1 cellular context compared by ENCODE assay signal in the genomic region with DNA sequence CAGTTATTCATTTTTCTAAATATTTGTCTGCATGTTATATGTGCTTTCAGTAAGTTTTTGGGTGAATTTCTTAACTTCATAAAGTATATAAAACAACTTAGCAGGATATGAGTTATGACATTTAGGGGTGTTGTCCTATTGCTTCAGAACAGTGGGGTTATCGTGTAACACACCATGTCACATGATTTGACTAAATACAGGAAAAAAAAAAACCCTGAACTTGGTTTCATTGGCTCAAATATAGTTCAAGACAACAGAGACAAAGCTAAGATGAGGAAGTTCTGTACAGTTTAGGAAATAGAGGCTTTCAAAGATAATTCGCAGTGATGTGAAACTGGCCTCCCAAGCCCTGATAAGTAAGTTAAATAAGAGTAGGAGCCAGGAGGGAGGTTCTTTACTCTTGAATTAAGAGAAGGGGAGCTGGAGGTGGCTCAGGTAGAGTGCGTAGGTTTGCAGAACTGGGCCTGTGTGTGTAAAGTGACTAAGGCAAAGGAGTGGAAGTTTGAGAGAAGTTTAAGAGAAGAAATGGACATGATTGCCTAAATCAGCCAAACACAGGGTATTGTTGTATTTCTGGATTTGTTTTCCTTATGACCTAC.
TF ChIP-seq lines count a peak whose summit lies in the region.

No MANE protein-coding gene starts in this region.

TF ChIP-seq in K562, 482 proteins besides CTCF, POLR2A, EP300 and RAD21 (continued from another document and continues in another):
- TF ChIP-seq, protein P1, sequence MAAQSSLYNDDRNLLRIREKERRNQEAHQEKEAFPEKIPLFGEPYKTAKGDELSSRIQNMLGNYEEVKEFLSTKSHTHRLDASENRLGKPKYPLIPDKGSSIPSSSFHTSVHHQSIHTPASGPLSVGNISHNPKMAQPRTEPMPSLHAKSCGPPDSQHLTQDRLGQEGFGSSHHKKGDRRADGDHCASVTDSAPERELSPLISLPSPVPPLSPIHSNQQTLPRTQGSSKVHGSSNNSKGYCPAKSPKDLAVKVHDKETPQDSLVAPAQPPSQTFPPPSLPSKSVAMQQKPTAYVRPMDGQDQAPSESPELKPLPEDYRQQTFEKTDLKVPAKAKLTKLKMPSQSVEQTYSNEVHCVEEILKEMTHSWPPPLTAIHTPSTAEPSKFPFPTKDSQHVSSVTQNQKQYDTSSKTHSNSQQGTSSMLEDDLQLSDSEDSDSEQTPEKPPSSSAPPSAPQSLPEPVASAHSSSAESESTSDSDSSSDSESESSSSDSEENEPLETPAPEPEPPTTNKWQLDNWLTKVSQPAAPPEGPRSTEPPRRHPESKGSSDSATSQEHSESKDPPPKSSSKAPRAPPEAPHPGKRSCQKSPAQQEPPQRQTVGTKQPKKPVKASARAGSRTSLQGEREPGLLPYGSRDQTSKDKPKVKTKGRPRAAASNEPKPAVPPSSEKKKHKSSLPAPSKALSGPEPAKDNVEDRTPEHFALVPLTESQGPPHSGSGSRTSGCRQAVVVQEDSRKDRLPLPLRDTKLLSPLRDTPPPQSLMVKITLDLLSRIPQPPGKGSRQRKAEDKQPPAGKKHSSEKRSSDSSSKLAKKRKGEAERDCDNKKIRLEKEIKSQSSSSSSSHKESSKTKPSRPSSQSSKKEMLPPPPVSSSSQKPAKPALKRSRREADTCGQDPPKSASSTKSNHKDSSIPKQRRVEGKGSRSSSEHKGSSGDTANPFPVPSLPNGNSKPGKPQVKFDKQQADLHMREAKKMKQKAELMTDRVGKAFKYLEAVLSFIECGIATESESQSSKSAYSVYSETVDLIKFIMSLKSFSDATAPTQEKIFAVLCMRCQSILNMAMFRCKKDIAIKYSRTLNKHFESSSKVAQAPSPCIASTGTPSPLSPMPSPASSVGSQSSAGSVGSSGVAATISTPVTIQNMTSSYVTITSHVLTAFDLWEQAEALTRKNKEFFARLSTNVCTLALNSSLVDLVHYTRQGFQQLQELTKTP (IDR thresholded peaks at IDR 0.05; ENCODE audit: low read depth in 1 of 2, partially characterized antibody in 2 of 2): peak; percentile 15 to 45
- TF ChIP-seq ZFX (CRISPR knock-in tag; IDR thresholded peaks at IDR 0.05) (peak; percentile 57), ASH1L (IDR thresholded peaks at IDR 0.05; ENCODE audit: borderline replicate concordance, low read depth, partially characterized antibody) (no peak), EHMT2 (IDR thresholded peaks at IDR 0.05) (no peak), HNRNPH1 (optimal IDR thresholded peaks at IDR 0.05; ENCODE audit: low read depth, low read length) (no peak), RB1 (IDR thresholded peaks at IDR 0.05; ENCODE audit: low read depth) (no peak), HEY1 (CRISPR knock-in tag; IDR thresholded peaks at IDR 0.05; ENCODE audit: borderline replicate concordance) (no peak), IRF2 (CRISPR knock-in tag; IDR thresholded peaks at IDR 0.05) (no peak), ZNF76 (CRISPR knock-in tag; IDR thresholded peaks at IDR 0.05; ENCODE audit: borderline replicate concordance) (no peak), ZNF23 (CRISPR knock-in tag; IDR thresholded peaks at IDR 0.05) (no peak), NCOA1 (IDR thresholded peaks at IDR 0.05; ENCODE audit: low read depth) (no peak), ZNF507 (tag; conservative IDR thresholded peaks at IDR 0.05) (no peak), NCOA6 (IDR thresholded peaks at IDR 0.05) (no peak), GTF2F1 (IDR thresholded peaks at IDR 0.05; ENCODE audit: low read depth, low read length) (no peak), ZNF830 (CRISPR knock-in tag; IDR thresholded peaks at IDR 0.05) (no peak), DACH1 (IDR thresholded peaks at IDR 0.05; ENCODE audit: partially characterized antibody) (no peak), ZNF785 (CRISPR knock-in tag; IDR thresholded peaks at IDR 0.05) (no peak), NELFE (IDR thresholded peaks at IDR 0.05; ENCODE audit: insufficient read depth, insufficient read length) (no peak), ZNF764 (CRISPR knock-in tag; IDR thresholded peaks at IDR 0.05; ENCODE audit: low read depth) (no peak), ESRRB (CRISPR knock-in tag; IDR thresholded peaks at IDR 0.05; ENCODE audit: borderline replicate concordance) (no peak), PYGO2 (tag; IDR thresholded peaks at IDR 0.05) (no peak), STAT5A (IDR thresholded peaks at IDR 0.05; ENCODE audit: borderline replicate concordance, low read length) (no peak), MTA2 (IDR thresholded peaks at IDR 0.05; ENCODE audit: low read depth) (0 out of 2 replicates have a peak, but pooled peaks have one; percentile 17), KDM5B (IDR thresholded peaks at IDR 0.05; ENCODE audit: insufficient replicate concordance, low read depth, low read length) (no peak), SMAD4 (CRISPR knock-in tag; conservative IDR thresholded peaks at IDR 0.05) (no peak; the same call in 1 of the 2 replicates), FOXA1 (IDR thresholded peaks at IDR 0.05; ENCODE audit: borderline replicate concordance) (no peak), ZNF354B (CRISPR knock-in tag; IDR thresholded peaks at IDR 0.05) (no peak), CCNT2 (IDR thresholded peaks at IDR 0.05; ENCODE audit: borderline replicate concordance, extremely low read depth, insufficient read length, low read depth, low read length) (no peak), ZNF436 (CRISPR knock-in tag; IDR thresholded peaks at IDR 0.05) (no peak), CEBPB (tag; IDR thresholded peaks at IDR 0.05) (peak; percentile 95), PCBP1 (IDR thresholded peaks at IDR 0.05; ENCODE audit: low read depth, low read length, poor library complexity, severe bottlenecking) (no peak), CBX5 (IDR thresholded peaks at IDR 0.05; ENCODE audit: borderline replicate concordance, low read depth) (no peak)
- TF ChIP-seq, protein P2, sequence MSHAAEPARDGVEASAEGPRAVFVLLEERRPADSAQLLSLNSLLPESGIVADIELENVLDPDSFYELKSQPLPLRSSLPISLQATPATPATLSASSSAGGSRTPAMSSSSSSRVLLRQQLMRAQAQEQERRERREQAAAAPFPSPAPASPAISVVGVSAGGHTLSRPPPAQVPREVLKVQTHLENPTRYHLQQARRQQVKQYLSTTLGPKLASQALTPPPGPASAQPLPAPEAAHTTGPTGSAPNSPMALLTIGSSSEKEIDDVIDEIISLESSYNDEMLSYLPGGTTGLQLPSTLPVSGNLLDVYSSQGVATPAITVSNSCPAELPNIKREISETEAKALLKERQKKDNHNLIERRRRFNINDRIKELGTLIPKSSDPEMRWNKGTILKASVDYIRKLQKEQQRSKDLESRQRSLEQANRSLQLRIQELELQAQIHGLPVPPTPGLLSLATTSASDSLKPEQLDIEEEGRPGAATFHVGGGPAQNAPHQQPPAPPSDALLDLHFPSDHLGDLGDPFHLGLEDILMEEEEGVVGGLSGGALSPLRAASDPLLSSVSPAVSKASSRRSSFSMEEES (CRISPR knock-in tag; IDR thresholded peaks at IDR 0.05): peak; percentile 91
- TF ChIP-seq, protein P3, sequence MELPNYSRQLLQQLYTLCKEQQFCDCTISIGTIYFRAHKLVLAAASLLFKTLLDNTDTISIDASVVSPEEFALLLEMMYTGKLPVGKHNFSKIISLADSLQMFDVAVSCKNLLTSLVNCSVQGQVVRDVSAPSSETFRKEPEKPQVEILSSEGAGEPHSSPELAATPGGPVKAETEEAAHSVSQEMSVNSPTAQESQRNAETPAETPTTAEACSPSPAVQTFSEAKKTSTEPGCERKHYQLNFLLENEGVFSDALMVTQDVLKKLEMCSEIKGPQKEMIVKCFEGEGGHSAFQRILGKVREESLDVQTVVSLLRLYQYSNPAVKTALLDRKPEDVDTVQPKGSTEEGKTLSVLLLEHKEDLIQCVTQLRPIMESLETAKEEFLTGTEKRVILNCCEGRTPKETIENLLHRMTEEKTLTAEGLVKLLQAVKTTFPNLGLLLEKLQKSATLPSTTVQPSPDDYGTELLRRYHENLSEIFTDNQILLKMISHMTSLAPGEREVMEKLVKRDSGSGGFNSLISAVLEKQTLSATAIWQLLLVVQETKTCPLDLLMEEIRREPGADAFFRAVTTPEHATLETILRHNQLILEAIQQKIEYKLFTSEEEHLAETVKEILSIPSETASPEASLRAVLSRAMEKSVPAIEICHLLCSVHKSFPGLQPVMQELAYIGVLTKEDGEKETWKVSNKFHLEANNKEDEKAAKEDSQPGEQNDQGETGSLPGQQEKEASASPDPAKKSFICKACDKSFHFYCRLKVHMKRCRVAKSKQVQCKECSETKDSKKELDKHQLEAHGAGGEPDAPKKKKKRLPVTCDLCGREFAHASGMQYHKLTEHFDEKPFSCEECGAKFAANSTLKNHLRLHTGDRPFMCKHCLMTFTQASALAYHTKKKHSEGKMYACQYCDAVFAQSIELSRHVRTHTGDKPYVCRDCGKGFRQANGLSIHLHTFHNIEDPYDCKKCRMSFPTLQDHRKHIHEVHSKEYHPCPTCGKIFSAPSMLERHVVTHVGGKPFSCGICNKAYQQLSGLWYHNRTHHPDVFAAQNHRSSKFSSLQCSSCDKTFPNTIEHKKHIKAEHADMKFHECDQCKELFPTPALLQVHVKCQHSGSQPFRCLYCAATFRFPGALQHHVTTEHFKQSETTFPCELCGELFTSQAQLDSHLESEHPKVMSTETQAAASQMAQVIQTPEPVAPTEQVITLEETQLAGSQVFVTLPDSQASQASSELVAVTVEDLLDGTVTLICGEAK (IDR thresholded peaks at IDR 0.05): peak; percentile 24; the same call in 1 of the 2 replicates
- TF ChIP-seq, protein P3 (CRISPR knock-in tag; IDR thresholded peaks at IDR 0.05): no peak
- TF ChIP-seq, protein P4, sequence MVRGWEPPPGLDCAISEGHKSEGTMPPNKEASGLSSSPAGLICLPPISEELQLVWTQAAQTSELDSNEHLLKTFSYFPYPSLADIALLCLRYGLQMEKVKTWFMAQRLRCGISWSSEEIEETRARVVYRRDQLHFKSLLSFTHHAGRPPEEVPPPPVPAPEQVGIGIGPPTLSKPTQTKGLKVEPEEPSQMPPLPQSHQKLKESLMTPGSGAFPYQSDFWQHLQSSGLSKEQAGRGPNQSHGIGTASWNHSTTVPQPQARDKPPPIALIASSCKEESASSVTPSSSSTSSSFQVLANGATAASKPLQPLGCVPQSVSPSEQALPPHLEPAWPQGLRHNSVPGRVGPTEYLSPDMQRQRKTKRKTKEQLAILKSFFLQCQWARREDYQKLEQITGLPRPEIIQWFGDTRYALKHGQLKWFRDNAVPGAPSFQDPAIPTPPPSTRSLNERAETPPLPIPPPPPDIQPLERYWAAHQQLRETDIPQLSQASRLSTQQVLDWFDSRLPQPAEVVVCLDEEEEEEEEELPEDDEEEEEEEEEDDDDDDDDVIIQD (CRISPR knock-in tag; IDR thresholded peaks at IDR 0.05): no peak
- TF ChIP-seq, protein P5, sequence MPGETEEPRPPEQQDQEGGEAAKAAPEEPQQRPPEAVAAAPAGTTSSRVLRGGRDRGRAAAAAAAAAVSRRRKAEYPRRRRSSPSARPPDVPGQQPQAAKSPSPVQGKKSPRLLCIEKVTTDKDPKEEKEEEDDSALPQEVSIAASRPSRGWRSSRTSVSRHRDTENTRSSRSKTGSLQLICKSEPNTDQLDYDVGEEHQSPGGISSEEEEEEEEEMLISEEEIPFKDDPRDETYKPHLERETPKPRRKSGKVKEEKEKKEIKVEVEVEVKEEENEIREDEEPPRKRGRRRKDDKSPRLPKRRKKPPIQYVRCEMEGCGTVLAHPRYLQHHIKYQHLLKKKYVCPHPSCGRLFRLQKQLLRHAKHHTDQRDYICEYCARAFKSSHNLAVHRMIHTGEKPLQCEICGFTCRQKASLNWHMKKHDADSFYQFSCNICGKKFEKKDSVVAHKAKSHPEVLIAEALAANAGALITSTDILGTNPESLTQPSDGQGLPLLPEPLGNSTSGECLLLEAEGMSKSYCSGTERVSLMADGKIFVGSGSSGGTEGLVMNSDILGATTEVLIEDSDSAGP (CRISPR knock-in tag; IDR thresholded peaks at IDR 0.05): no peak
